In the genomic region with DNA sequence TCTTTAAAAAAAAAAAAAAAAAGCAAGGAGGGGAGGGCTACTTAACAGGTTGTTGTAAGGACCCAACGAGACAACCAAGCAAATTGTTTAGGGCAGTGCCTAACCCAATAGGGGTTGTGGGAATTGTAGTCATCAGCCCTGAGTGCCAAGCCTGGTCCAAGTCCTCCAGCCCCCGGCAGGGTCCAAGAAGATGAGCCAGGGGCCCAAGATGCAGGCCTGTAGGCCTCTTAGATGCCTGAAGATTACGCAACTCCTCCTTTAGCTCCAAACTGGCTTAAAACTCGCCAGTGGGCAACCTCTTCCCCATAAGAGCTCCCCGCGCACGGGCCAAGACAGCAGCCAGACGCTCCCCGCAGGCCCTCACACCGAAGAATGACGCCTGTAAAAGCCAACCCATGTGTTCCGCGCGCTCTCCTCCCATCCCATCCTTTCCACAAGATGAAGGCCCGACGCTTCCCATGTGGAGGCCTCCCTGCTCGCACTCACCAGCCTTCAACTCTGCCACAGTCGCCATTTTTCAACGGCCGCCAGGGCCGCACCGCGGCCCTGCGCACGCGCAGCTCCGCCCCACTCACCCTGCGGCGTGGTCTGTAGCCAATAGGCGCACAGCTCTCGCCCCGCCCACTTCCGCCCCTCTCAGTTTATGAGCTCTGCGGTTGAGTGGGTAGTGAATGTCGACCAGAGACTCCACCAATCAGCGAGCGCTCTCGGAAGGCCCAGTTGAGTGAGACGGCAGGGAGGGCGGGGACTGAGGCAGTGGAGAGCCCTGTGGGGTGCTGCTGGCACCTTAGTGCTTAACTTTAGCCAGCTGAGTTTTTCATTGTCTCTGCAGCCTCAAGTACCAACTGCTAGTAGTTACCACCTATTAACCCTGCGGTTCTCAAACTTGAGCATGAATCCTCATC, we compare ENCODE assay signal across 1 cellular context.
A peak's percentile ranks its signal among the peaks of the same experiment; 100 is the strongest.
TF ChIP-seq lines count a peak whose summit lies in the region.

Gene CEP20, minus strand, starts transcription at position 532 of the 905 bp plus-strand sequence. Its CDS starts 18 bp downstream, at position 514.

TF ChIP-seq in WTC11, 78 proteins besides CTCF, POLR2A, EP300 and RAD21 (continued from another document):
- TF ChIP-seq PREB (CRISPR knock-in tag; IDR thresholded peaks at IDR 0.05; ENCODE audit: borderline replicate concordance): 0 out of 2 replicates have a peak, but pooled peaks have one; percentile 21
- TF ChIP-seq, protein P1, sequence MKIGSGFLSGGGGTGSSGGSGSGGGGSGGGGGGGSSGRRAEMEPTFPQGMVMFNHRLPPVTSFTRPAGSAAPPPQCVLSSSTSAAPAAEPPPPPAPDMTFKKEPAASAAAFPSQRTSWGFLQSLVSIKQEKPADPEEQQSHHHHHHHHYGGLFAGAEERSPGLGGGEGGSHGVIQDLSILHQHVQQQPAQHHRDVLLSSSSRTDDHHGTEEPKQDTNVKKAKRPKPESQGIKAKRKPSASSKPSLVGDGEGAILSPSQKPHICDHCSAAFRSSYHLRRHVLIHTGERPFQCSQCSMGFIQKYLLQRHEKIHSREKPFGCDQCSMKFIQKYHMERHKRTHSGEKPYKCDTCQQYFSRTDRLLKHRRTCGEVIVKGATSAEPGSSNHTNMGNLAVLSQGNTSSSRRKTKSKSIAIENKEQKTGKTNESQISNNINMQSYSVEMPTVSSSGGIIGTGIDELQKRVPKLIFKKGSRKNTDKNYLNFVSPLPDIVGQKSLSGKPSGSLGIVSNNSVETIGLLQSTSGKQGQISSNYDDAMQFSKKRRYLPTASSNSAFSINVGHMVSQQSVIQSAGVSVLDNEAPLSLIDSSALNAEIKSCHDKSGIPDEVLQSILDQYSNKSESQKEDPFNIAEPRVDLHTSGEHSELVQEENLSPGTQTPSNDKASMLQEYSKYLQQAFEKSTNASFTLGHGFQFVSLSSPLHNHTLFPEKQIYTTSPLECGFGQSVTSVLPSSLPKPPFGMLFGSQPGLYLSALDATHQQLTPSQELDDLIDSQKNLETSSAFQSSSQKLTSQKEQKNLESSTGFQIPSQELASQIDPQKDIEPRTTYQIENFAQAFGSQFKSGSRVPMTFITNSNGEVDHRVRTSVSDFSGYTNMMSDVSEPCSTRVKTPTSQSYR (CRISPR knock-in tag; IDR thresholded peaks at IDR 0.05): no peak
- TF ChIP-seq CREM (CRISPR knock-in tag; IDR thresholded peaks at IDR 0.05): no peak; the same call in 1 of the 2 replicates
- TF ChIP-seq, protein P2, sequence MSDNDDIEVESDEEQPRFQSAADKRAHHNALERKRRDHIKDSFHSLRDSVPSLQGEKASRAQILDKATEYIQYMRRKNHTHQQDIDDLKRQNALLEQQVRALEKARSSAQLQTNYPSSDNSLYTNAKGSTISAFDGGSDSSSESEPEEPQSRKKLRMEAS (CRISPR knock-in tag; IDR thresholded peaks at IDR 0.05): peak; percentile 41; the same call in 1 of the 2 replicates
- TF ChIP-seq CREB1 (CRISPR knock-in tag; IDR thresholded peaks at IDR 0.05): no peak
- 0 out of 2 replicates have a peak, but pooled peaks have one; percentile 71 for TF ChIP-seq KAT7 (CRISPR knock-in tag; IDR thresholded peaks at IDR 0.05; ENCODE audit: borderline replicate concordance)
- TF ChIP-seq TEAD4 (CRISPR knock-in tag; IDR thresholded peaks at IDR 0.05): no peak
- no peak for TF ChIP-seq ATF1 (CRISPR knock-in tag; IDR thresholded peaks at IDR 0.05)
- TF ChIP-seq GABPB1 (CRISPR knock-in tag; IDR thresholded peaks at IDR 0.05): peak; percentile 47
